ENCODE assay signal across 1 cellular context in the genomic region with DNA sequence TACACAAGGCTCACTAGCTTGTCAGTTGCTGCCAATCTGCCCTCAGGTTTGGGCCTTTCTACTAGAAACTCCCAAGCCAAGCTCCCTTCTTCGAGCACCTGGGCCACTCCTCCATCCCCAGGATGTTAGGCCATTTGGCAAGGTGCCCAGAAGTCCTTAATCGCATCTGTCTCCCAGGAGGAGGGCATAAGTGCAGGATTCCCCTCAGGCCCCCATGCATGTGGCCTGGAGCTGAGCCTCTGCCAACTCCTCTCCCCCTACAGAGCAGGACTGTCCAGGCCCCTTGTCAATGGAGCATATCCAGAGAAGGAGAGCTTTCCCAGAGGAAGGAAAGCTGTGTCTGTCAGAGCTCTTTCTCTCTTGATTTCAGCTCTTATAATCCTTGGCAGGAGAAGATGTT.
TF ChIP-seq lines count a peak whose summit lies in the region.

No MANE protein-coding gene starts in this region.

TF ChIP-seq in SK-N-SH, 30 proteins besides CTCF, POLR2A, EP300 and RAD21 (continued from another document):
- TF ChIP-seq, protein P1, sequence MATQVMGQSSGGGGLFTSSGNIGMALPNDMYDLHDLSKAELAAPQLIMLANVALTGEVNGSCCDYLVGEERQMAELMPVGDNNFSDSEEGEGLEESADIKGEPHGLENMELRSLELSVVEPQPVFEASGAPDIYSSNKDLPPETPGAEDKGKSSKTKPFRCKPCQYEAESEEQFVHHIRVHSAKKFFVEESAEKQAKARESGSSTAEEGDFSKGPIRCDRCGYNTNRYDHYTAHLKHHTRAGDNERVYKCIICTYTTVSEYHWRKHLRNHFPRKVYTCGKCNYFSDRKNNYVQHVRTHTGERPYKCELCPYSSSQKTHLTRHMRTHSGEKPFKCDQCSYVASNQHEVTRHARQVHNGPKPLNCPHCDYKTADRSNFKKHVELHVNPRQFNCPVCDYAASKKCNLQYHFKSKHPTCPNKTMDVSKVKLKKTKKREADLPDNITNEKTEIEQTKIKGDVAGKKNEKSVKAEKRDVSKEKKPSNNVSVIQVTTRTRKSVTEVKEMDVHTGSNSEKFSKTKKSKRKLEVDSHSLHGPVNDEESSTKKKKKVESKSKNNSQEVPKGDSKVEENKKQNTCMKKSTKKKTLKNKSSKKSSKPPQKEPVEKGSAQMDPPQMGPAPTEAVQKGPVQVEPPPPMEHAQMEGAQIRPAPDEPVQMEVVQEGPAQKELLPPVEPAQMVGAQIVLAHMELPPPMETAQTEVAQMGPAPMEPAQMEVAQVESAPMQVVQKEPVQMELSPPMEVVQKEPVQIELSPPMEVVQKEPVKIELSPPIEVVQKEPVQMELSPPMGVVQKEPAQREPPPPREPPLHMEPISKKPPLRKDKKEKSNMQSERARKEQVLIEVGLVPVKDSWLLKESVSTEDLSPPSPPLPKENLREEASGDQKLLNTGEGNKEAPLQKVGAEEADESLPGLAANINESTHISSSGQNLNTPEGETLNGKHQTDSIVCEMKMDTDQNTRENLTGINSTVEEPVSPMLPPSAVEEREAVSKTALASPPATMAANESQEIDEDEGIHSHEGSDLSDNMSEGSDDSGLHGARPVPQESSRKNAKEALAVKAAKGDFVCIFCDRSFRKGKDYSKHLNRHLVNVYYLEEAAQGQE (IDR thresholded peaks at IDR 0.05; ENCODE audit: low read depth, low read length), result no peak
- peak; percentile 14; the same call in 1 of the 2 replicates for TF ChIP-seq SMC3 (IDR thresholded peaks at IDR 0.05; ENCODE audit: low read depth, low read length)
- no peak for TF ChIP-seq TAF1 (IDR thresholded peaks at IDR 0.05; ENCODE audit: borderline replicate concordance, low read depth, low read length)
- TF ChIP-seq NFIC (IDR thresholded peaks at IDR 0.05; ENCODE audit: borderline replicate concordance), result peak; percentile 75
- peak; percentile 54 for TF ChIP-seq MXI1 (IDR thresholded peaks at IDR 0.05; ENCODE audit: low read depth, low read length)
- no peak for TF ChIP-seq SIN3A (IDR thresholded peaks at IDR 0.05; ENCODE audit: borderline replicate concordance, low read depth, low read length)
- peak; percentile 85 for TF ChIP-seq CHD2 (IDR thresholded peaks at IDR 0.05; ENCODE audit: low read length, partially characterized antibody)
- TF ChIP-seq YY1 (IDR thresholded peaks at IDR 0.05; ENCODE audit: low read depth), result no peak
- no peak for TF ChIP-seq GABPA (IDR thresholded peaks at IDR 0.05; ENCODE audit: low read depth)
- 0 out of 2 replicates have a peak, but pooled peaks have one; percentile 23 for TF ChIP-seq POLR2AphosphoS5 (IDR thresholded peaks at IDR 0.05; ENCODE audit: low read depth, low read length)
- TF ChIP-seq RCOR1 (IDR thresholded peaks at IDR 0.05; ENCODE audit: low read length), result peak; percentile 90
- no peak for TF ChIP-seq MEF2A (IDR thresholded peaks at IDR 0.05; ENCODE audit: borderline replicate concordance, low read depth)
- no peak for TF ChIP-seq EZH2phosphoT487 (IDR thresholded peaks at IDR 0.05; ENCODE audit: borderline replicate concordance, low read depth)
- no peak for TF ChIP-seq NRF1 (IDR thresholded peaks at IDR 0.05; ENCODE audit: low read depth, low read length)
- peak; percentile 56 for TF ChIP-seq TCF12 (IDR thresholded peaks at IDR 0.05)
- no peak for TF ChIP-seq TEAD4 (IDR thresholded peaks at IDR 0.05; ENCODE audit: borderline replicate concordance, insufficient read depth)
- TF ChIP-seq, protein P2, sequence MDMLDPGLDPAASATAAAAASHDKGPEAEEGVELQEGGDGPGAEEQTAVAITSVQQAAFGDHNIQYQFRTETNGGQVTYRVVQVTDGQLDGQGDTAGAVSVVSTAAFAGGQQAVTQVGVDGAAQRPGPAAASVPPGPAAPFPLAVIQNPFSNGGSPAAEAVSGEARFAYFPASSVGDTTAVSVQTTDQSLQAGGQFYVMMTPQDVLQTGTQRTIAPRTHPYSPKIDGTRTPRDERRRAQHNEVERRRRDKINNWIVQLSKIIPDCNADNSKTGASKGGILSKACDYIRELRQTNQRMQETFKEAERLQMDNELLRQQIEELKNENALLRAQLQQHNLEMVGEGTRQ (IDR thresholded peaks at IDR 0.05; ENCODE audit: borderline replicate concordance, low read depth, low read length), result no peak
- TF ChIP-seq ELF1 (IDR thresholded peaks at IDR 0.05), result no peak
- no peak for TF ChIP-seq RFX5 (IDR thresholded peaks at IDR 0.05; ENCODE audit: low read length)
- TF ChIP-seq, protein P3, sequence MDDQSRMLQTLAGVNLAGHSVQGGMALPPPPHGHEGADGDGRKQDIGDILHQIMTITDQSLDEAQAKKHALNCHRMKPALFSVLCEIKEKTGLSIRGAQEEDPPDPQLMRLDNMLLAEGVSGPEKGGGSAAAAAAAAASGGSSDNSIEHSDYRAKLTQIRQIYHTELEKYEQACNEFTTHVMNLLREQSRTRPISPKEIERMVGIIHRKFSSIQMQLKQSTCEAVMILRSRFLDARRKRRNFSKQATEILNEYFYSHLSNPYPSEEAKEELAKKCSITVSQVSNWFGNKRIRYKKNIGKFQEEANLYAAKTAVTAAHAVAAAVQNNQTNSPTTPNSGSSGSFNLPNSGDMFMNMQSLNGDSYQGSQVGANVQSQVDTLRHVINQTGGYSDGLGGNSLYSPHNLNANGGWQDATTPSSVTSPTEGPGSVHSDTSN (IDR thresholded peaks at IDR 0.05), result no peak
- TF ChIP-seq RXRA (IDR thresholded peaks at IDR 0.05; ENCODE audit: borderline replicate concordance, low read depth), result no peak
- TF ChIP-seq GATA2 (CRISPR knock-in tag; IDR thresholded peaks at IDR 0.05), result peak; percentile 82
- TF ChIP-seq, protein P4, sequence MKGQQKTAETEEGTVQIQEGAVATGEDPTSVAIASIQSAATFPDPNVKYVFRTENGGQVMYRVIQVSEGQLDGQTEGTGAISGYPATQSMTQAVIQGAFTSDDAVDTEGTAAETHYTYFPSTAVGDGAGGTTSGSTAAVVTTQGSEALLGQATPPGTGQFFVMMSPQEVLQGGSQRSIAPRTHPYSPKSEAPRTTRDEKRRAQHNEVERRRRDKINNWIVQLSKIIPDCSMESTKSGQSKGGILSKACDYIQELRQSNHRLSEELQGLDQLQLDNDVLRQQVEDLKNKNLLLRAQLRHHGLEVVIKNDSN (IDR thresholded peaks at IDR 0.05; ENCODE audit: borderline replicate concordance, low read depth), result no peak
TF ChIP-seq in SK-N-SH: peak in this region for 8.
